ENCODE assay signal across 28 cellular contexts in genomic region chr20:32870489-32870888, GRCh38. TPM values are rescaled to one million over a fixed set of nuclear protein-coding genes. Genes with fewer than 3 reads are reported as not detected.
"Had no signal": no experiment of that assay in that cellular context is flagged by ENCODE, and none has a peak within 500 bp of the region (broad histone marks: within the 10 kb centered on the region; RNA-seq: fewer than 3 reads in every experiment).

No MANE protein-coding gene starts in this region.

- H3K27ac ChIP-seq: brain microvascular endothelial cell, VCaP had no signal

- H3K4me1 Mint-ChIP-seq: activated B cell treated with CpG ODN at 0.5 μM for 24 hours; activated CD8-positive, alpha-beta memory T cell treated with anti-CD3 and anti-CD28 coated beads, Interleukin-2, amount 10 ng/mL, durations not matched to agents 7 days and 5 days; activated naive CD4-positive, alpha-beta T cell treated with anti-CD3 and anti-CD28 coated beads, Interleukin-2, amount 10 ng/mL, durations not matched to agents 7 days and 5 days; activated naive CD8-positive, alpha-beta T cell treated with anti-CD3 and anti-CD28 coated beads, Interleukin-2, amount 10 ng/mL, durations not matched to agents 7 days and 5 days; endodermal cell had no signal

- H3K36me3 Mint-ChIP-seq: activated CD4-positive, alpha-beta memory T cell treated with anti-CD3 and anti-CD28 coated beads for 36 hours; activated CD8-positive, alpha-beta memory T cell treated with anti-CD3 and anti-CD28 coated beads, Interleukin-2, amount 10 ng/mL, durations not matched to agents 7 days and 5 days; activated naive CD4-positive, alpha-beta T cell treated with anti-CD3 and anti-CD28 coated beads, Interleukin-2, amount 10 ng/mL, durations not matched to agents 7 days and 5 days; activated naive CD4-positive, alpha-beta T cell treated with anti-CD3 and anti-CD28 coated beads, Interleukin-2, amount 50 U/mL, for 72 hours; activated naive CD8-positive, alpha-beta T cell treated with anti-CD3 and anti-CD28 coated beads, Interleukin-2, amount 10 ng/mL, durations not matched to agents 7 days and 5 days had no signal

- H3K27me3 Mint-ChIP-seq: activated B cell treated with CpG ODN at 0.5 μM for 24 hours; activated CD4-positive, alpha-beta memory T cell treated with anti-CD3 and anti-CD28 coated beads for 36 hours; activated CD8-positive, alpha-beta memory T cell treated with anti-CD3 and anti-CD28 coated beads, Interleukin-2, amount 10 ng/mL, durations not matched to agents 7 days and 5 days; activated naive CD4-positive, alpha-beta T cell treated with anti-CD3 and anti-CD28 coated beads, Interleukin-2, amount 10 ng/mL, durations not matched to agents 7 days and 5 days; activated naive CD8-positive, alpha-beta T cell treated with anti-CD3 and anti-CD28 coated beads, Interleukin-2, amount 10 ng/mL, durations not matched to agents 7 days and 5 days; activated T-cell treated with anti-CD3 and anti-CD28 coated beads, Interleukin-2, amount 50 U/mL, for 24 hours had no signal

- ATAC-seq: activated CD4-positive, CD25-positive, alpha-beta regulatory T cell treated with anti-CD3 and anti-CD28 coated beads, Interleukin-2, amount 50 U/mL, for 24 hours; activated CD8-positive, alpha-beta memory T cell treated with anti-CD3 and anti-CD28 coated beads, Interleukin-2, amount 10 ng/mL, durations not matched to agents 7 days and 5 days; activated CD8-positive, alpha-beta T cell treated with anti-CD3 and anti-CD28 coated beads, Interleukin-2, amount 10 ng/mL, durations not matched to agents 7 days and 5 days; activated naive CD4-positive, alpha-beta T cell treated with anti-CD3 and anti-CD28 coated beads, Interleukin-2, amount 50 U/mL, for 72 hours; activated T-cell treated with anti-CD3 and anti-CD28 coated beads, Interleukin-2, amount 50 U/mL, for 72 hours; esophagus mucosa had no signal

- H3K27me3 ChIP-seq: brain microvascular endothelial cell had no signal

- DNase-seq: activated B cell treated with CpG ODN at 0.5 μM for 24 hours; activated CD4-positive, alpha-beta memory T cell treated with anti-CD3 and anti-CD28 coated beads for 36 hours; activated CD4-positive, alpha-beta T cell treated with anti-CD3 and anti-CD28 coated beads for 48 hours; activated CD8-positive, alpha-beta memory T cell treated with anti-CD3 and anti-CD28 coated beads, Interleukin-2, amount 10 ng/mL, durations not matched to agents 7 days and 5 days; activated CD8-positive, alpha-beta memory T cell treated with anti-CD3 and anti-CD28 coated beads, Interleukin-2, amount 50 U/mL, for 48 hours; activated CD8-positive, alpha-beta T cell treated with anti-CD3 and anti-CD28 coated beads, Interleukin-2, amount 10 ng/mL, durations not matched to agents 7 days and 5 days; activated gamma-delta T cell; activated naive CD4-positive, alpha-beta T cell; activated naive CD4-positive, alpha-beta T cell treated with anti-CD3 and anti-CD28 coated beads, Interleukin-2, amount 10 ng/mL, durations not matched to agents 7 days and 5 days; activated naive CD8-positive, alpha-beta T cell treated with anti-CD3 and anti-CD28 coated beads, Interleukin-2, amount 10 ng/mL, durations not matched to agents 7 days and 5 days; activated T-cell treated with anti-CD3 and anti-CD28 coated beads for 4 hours; activated T-cell treated with anti-CD3 and anti-CD28 coated beads, Interleukin-2, amount 50 U/mL, for 24 hours; activated T-cell treated with anti-CD3 and anti-CD28 coated beads, Interleukin-2, amount 50 U/mL, for 72 hours; brain microvascular endothelial cell; cortex of kidney; effector memory CD4-positive, alpha-beta T cell; endodermal cell; foreskin fibroblast; head of caudate nucleus; T-helper 2 cell had no signal

- H3K4me3 Mint-ChIP-seq: activated B cell treated with CpG ODN at 0.5 μM for 24 hours; activated CD4-positive, alpha-beta memory T cell treated with anti-CD3 and anti-CD28 coated beads for 36 hours; activated CD8-positive, alpha-beta memory T cell treated with anti-CD3 and anti-CD28 coated beads, Interleukin-2, amount 10 ng/mL, durations not matched to agents 7 days and 5 days; activated CD8-positive, alpha-beta T cell treated with anti-CD3 and anti-CD28 coated beads, Interleukin-2, amount 10 ng/mL, durations not matched to agents 7 days and 5 days; activated naive CD4-positive, alpha-beta T cell treated with anti-CD3 and anti-CD28 coated beads, Interleukin-2, amount 10 ng/mL, durations not matched to agents 7 days and 5 days; activated naive CD8-positive, alpha-beta T cell treated with anti-CD3 and anti-CD28 coated beads, Interleukin-2, amount 10 ng/mL, durations not matched to agents 7 days and 5 days; activated T-cell treated with anti-CD3 and anti-CD28 coated beads, Interleukin-2, amount 50 U/mL, for 24 hours; activated T-cell treated with anti-CD3 and anti-CD28 coated beads, Interleukin-2, amount 50 U/mL, for 72 hours; endodermal cell had no signal

- H3K27ac Mint-ChIP-seq: activated B cell treated with CpG ODN at 0.5 μM for 24 hours; activated CD4-positive, alpha-beta memory T cell treated with anti-CD3 and anti-CD28 coated beads for 36 hours; activated CD8-positive, alpha-beta memory T cell treated with anti-CD3 and anti-CD28 coated beads, Interleukin-2, amount 10 ng/mL, durations not matched to agents 7 days and 5 days; activated CD8-positive, alpha-beta T cell treated with anti-CD3 and anti-CD28 coated beads, Interleukin-2, amount 10 ng/mL, durations not matched to agents 7 days and 5 days; activated naive CD4-positive, alpha-beta T cell treated with anti-CD3 and anti-CD28 coated beads, Interleukin-2, amount 10 ng/mL, durations not matched to agents 7 days and 5 days; activated naive CD4-positive, alpha-beta T cell treated with anti-CD3 and anti-CD28 coated beads, Interleukin-2, amount 50 U/mL, for 72 hours; activated naive CD8-positive, alpha-beta T cell treated with anti-CD3 and anti-CD28 coated beads, Interleukin-2, amount 10 ng/mL, durations not matched to agents 7 days and 5 days; activated T-cell treated with anti-CD3 and anti-CD28 coated beads, Interleukin-2, amount 50 U/mL, for 24 hours; activated T-cell treated with anti-CD3 and anti-CD28 coated beads, Interleukin-2, amount 50 U/mL, for 72 hours; endodermal cell had no signal

- H3K9me3 Mint-ChIP-seq: activated B cell treated with CpG ODN at 0.5 μM for 24 hours; activated CD4-positive, alpha-beta memory T cell treated with anti-CD3 and anti-CD28 coated beads for 36 hours; activated naive CD4-positive, alpha-beta T cell treated with anti-CD3 and anti-CD28 coated beads, Interleukin-2, amount 10 ng/mL, durations not matched to agents 7 days and 5 days; activated naive CD4-positive, alpha-beta T cell treated with anti-CD3 and anti-CD28 coated beads, Interleukin-2, amount 50 U/mL, for 72 hours; activated naive CD8-positive, alpha-beta T cell treated with anti-CD3 and anti-CD28 coated beads, Interleukin-2, amount 10 ng/mL, durations not matched to agents 7 days and 5 days; activated T-cell treated with anti-CD3 and anti-CD28 coated beads, Interleukin-2, amount 50 U/mL, for 24 hours; activated T-cell treated with anti-CD3 and anti-CD28 coated beads, Interleukin-2, amount 50 U/mL, for 72 hours; endodermal cell had no signal

- H3K36me3 ChIP-seq: brain microvascular endothelial cell had no signal

RNA-seq across cellular contexts. Expression of gene EFCAB8, which starts 11.8 kb away (rescaled TPM):
- total RNA-seq: cardiac septum, dermis microvascular lymphatic vessel endothelial cell, epithelial cell of proximal tubule, frontal cortex had no signal
